Comparison of ENCODE assay signal across 26 cellular contexts in genomic region chr5:178266581-178266980, GRCh38.
"Had no signal": no experiment of that assay in that cellular context is flagged by ENCODE, and none has a peak within 500 bp of the region (broad histone marks: within the 10 kb centered on the region; RNA-seq: fewer than 3 reads in every experiment).

No MANE protein-coding gene starts in this region.

- H3K4me2 ChIP-seq: hepatocyte had no signal

- H3K9me3 Mint-ChIP-seq: dendritic cell treated with granulocyte-macrophage colony-stimulating factor and Interleukin-4, amounts not matched to agents 40 ng/mL and 50 ng/mL, for 4 days; effector memory CD8-positive, alpha-beta T cell; immature natural killer cell; mesothelial cell of epicardium had no signal

- H3K27ac ChIP-seq: colonic mucosa, esophagus muscularis mucosa, foreskin keratinocyte, gastroesophageal sphincter, hepatocyte, left lung, lower lobe of right lung had no signal

- H3K4me3 Mint-ChIP-seq: dendritic cell treated with granulocyte-macrophage colony-stimulating factor and Interleukin-4, amounts not matched to agents 40 ng/mL and 50 ng/mL, for 4 days; effector memory CD8-positive, alpha-beta T cell; endodermal cell; immature natural killer cell; mesothelial cell of epicardium; naive B cell had no signal

- H3K4me3 ChIP-seq: colonic mucosa, esophagus muscularis mucosa, gastroesophageal sphincter, hepatocyte, left lung, lower lobe of right lung, mucosa of descending colon had no signal

- H3K4me1 Mint-ChIP-seq: immature natural killer cell, mesothelial cell of epicardium, naive B cell had no signal

- H3K36me3 ChIP-seq: colonic mucosa, esophagus muscularis mucosa, gastroesophageal sphincter, left lung, lower lobe of right lung had no signal

- ATAC-seq: effector memory CD8-positive, alpha-beta T cell; foreskin keratinocyte; gastroesophageal sphincter; left lung; lower lobe of right lung; mucosa of descending colon had no signal

- H3K9me3 ChIP-seq: colonic mucosa, esophagus muscularis mucosa, gastroesophageal sphincter, left lung, lower lobe of right lung, mucosa of descending colon had no signal

- FAIRE-seq: endometrium, endothelial cell of umbilical vein, frontal cortex had no signal

- H3K27me3 ChIP-seq: colonic mucosa, esophagus muscularis mucosa, foreskin keratinocyte, gastroesophageal sphincter, hepatocyte, left lung had no signal

- H3K27ac Mint-ChIP-seq: dendritic cell treated with granulocyte-macrophage colony-stimulating factor and Interleukin-4, amounts not matched to agents 40 ng/mL and 50 ng/mL, for 4 days; effector memory CD8-positive, alpha-beta T cell; endodermal cell; mesothelial cell of epicardium had no signal

- H3K36me3 Mint-ChIP-seq: immature natural killer cell, mesothelial cell of epicardium had no signal

- DNase-seq: cerebellar nuclear complex; colonic mucosa; cortex of kidney; effector CD8-positive, alpha-beta T cell; effector memory CD8-positive, alpha-beta T cell; endodermal cell; foreskin keratinocyte; glutamatergic neuron; head of caudate nucleus; hypothalamus; immature natural killer cell; islet precursor cell; left cardiac atrium; lower lobe of right lung; mesenchymal stem cell; mucosa of descending colon; naive B cell had no signal

- H2AFZ ChIP-seq: hepatocyte had no signal

- H3K4me1 ChIP-seq: colonic mucosa, esophagus muscularis mucosa, foreskin keratinocyte, gastroesophageal sphincter, left lung, lower lobe of right lung had no signal
